31 cellular contexts compared by ENCODE assay signal in the genomic region with DNA sequence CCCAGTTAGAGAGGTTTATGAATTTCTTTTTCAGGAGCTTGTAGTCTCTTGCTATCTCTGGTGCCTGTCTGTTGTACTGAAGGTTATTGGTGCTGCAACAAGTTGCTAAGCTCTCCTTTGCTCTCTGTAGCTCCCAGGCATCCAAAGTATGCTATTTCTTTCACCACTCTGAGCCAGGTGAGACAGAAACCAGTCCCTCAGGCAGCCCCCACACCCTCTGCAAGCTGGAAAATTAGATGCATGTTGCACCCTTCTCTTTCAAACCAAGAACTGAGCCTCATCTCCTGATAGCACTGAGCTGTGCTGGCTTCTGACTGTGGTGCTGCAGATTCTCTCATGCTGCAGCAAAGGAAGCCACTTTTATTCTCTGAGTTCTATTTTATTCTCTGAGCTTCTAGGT. TPM values are rescaled to one million over a fixed set of nuclear protein-coding genes. Genes with fewer than 3 reads are reported as not detected.
"Had no signal": no experiment of that assay in that cellular context is flagged by ENCODE, and none has a peak within 500 bp of the region (broad histone marks: within the 10 kb centered on the region; RNA-seq: fewer than 3 reads in every experiment).

No MANE protein-coding gene starts in this region.

- H3K36me3 Mint-ChIP-seq: activated naive CD8-positive, alpha-beta T cell had no signal

- H3K27ac Mint-ChIP-seq: activated CD4-positive, alpha-beta memory T cell treated with anti-CD3 and anti-CD28 coated beads, Interleukin-2, amount 10 ng/mL, durations not matched to agents 7 days and 5 days; activated CD4-positive, alpha-beta T cell treated with anti-CD3 and anti-CD28 coated beads, Interleukin-2, amount 10 ng/mL, durations not matched to agents 7 days and 5 days; activated naive CD8-positive, alpha-beta T cell; activated T-cell treated with anti-CD3 and anti-CD28 coated beads, Interleukin-2, amount 50 U/mL, for 24 hours; activated T-helper 17 cell treated with anti-CD3 and anti-CD28 coated beads, Interleukin-2, amount 50 U/mL, for 72 hours; effector memory CD8-positive, alpha-beta T cell had no signal

- H3K27ac ChIP-seq: brain microvascular endothelial cell, esophagus muscularis mucosa, foreskin keratinocyte, gastrocnemius medialis had no signal

- H3K4me1 ChIP-seq: esophagus muscularis mucosa, foreskin keratinocyte, gastrocnemius medialis had no signal

- ATAC-seq: activated T-helper 17 cell treated with anti-CD3 and anti-CD28 coated beads, Interleukin-2, amount 50 U/mL, for 72 hours; effector memory CD8-positive, alpha-beta T cell; foreskin keratinocyte; gastrocnemius medialis had no signal

- H3K9me3 ChIP-seq: esophagus muscularis mucosa, gastrocnemius medialis had no signal

- H3K27me3 ChIP-seq: gastrocnemius medialis had no signal

- DNase-seq: activated CD4-positive, alpha-beta memory T cell treated with anti-CD3 and anti-CD28 coated beads, Interleukin-2, amount 10 ng/mL, durations not matched to agents 7 days and 5 days; activated CD4-positive, alpha-beta T cell treated with anti-CD3 and anti-CD28 coated beads for 1 hour; activated CD4-positive, alpha-beta T cell treated with anti-CD3 and anti-CD28 coated beads for 4 hours; activated CD4-positive, alpha-beta T cell treated with anti-CD3 and anti-CD28 coated beads, Interleukin-2, amount 10 ng/mL, durations not matched to agents 7 days and 5 days; activated CD4-positive, alpha-beta T cell treated with anti-CD3 and anti-CD28 coated beads, Interleukin-2, amount 50 U/mL, for 4 hours; activated CD8-positive, alpha-beta memory T cell treated with anti-CD3 and anti-CD28 coated beads, Interleukin-2, amount 50 U/mL, for 48 hours; activated effector memory CD4-positive, alpha-beta T cell treated with Interleukin-2 at 50 U/mL for 16 hours; activated gamma-delta T cell treated with Interleukin-2 at 50 U/mL for 16 hours; activated naive CD4-positive, alpha-beta T cell treated with anti-CD3 and anti-CD28 coated beads, Interleukin-2, amount 50 U/mL, for 16 hours; activated naive CD4-positive, alpha-beta T cell treated with Interleukin-2 at 50 U/mL for 16 hours; activated T-cell treated with anti-CD3 and anti-CD28 coated beads for 4 hours; activated T-cell treated with anti-CD3 and anti-CD28 coated beads, Interleukin-2, amount 50 U/mL, for 24 hours; amniotic stem cell; anterior cingulate cortex; brain microvascular endothelial cell; caudate nucleus; cortex of kidney; dermis blood vessel endothelial cell; effector CD4-positive, alpha-beta T cell; effector memory CD8-positive, alpha-beta T cell; erythroblast; foreskin keratinocyte; gastrocnemius medialis; glutamatergic neuron; T-helper 2 cell had no signal

- H3K4me3 ChIP-seq: esophagus muscularis mucosa, gastrocnemius medialis had no signal

- H3K4me1 Mint-ChIP-seq: activated CD4-positive, alpha-beta memory T cell treated with anti-CD3 and anti-CD28 coated beads, Interleukin-2, amount 10 ng/mL, durations not matched to agents 7 days and 5 days; activated CD4-positive, alpha-beta T cell treated with anti-CD3 and anti-CD28 coated beads, Interleukin-2, amount 10 ng/mL, durations not matched to agents 7 days and 5 days; activated T-helper 17 cell treated with anti-CD3 and anti-CD28 coated beads, Interleukin-2, amount 50 U/mL, for 72 hours had no signal

- FAIRE-seq: astrocyte, bronchial epithelial cell, colon had no signal

- H3K4me3 Mint-ChIP-seq: activated CD4-positive, alpha-beta memory T cell treated with anti-CD3 and anti-CD28 coated beads, Interleukin-2, amount 10 ng/mL, durations not matched to agents 7 days and 5 days; activated CD4-positive, alpha-beta T cell treated with anti-CD3 and anti-CD28 coated beads, Interleukin-2, amount 10 ng/mL, durations not matched to agents 7 days and 5 days; activated naive CD8-positive, alpha-beta T cell; activated T-cell treated with anti-CD3 and anti-CD28 coated beads, Interleukin-2, amount 50 U/mL, for 24 hours; activated T-helper 17 cell treated with anti-CD3 and anti-CD28 coated beads, Interleukin-2, amount 50 U/mL, for 72 hours; effector memory CD8-positive, alpha-beta T cell had no signal

- H3K36me3 ChIP-seq: brain microvascular endothelial cell, esophagus muscularis mucosa, gastrocnemius medialis had no signal

- H3K9me3 Mint-ChIP-seq: activated CD4-positive, alpha-beta memory T cell treated with anti-CD3 and anti-CD28 coated beads, Interleukin-2, amount 10 ng/mL, durations not matched to agents 7 days and 5 days; activated CD4-positive, alpha-beta T cell treated with anti-CD3 and anti-CD28 coated beads, Interleukin-2, amount 10 ng/mL, durations not matched to agents 7 days and 5 days; activated T-cell treated with anti-CD3 and anti-CD28 coated beads, Interleukin-2, amount 50 U/mL, for 24 hours; activated T-helper 17 cell treated with anti-CD3 and anti-CD28 coated beads, Interleukin-2, amount 50 U/mL, for 72 hours; effector memory CD8-positive, alpha-beta T cell had no signal

RNA-seq across cellular contexts. Expression of gene TRIM9, which starts 9.6 kb away (rescaled TPM):
- total RNA-seq: dermis blood vessel endothelial cell had no signal
